In the genomic region with DNA sequence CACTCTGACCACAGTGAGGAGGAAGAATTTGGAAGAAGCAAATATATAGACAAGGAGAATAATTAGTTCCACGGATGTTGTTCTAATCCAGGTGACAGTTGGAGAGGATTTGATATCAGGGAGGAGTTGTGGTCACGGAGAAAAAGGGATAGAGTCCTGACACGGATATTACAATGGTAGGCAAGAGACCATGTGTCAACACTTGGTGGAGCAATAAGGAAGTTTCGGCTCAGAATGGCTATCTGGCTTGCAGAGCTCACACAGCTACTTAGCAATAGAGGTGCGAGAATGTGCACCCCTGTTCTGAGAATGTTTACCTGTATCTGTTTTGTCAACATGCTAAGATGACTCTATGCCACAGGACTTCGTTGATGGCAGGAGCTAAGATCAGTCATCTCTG, we compare ENCODE assay signal across 23 cellular contexts. TPM values are rescaled to one million over a fixed set of nuclear protein-coding genes. Genes with fewer than 3 reads are reported as not detected.
"Had no signal": no experiment of that assay in that cellular context is flagged by ENCODE, and none has a peak within 500 bp of the region (broad histone marks: within the 10 kb centered on the region; RNA-seq: fewer than 3 reads in every experiment).

No MANE protein-coding gene starts in this region.

- H3K36me3 ChIP-seq: SJSA1 had no signal

- H3K4me3 ChIP-seq: SJSA1, SK-N-MC had no signal

- DNase-seq: IMR-90, Kasumi-1, MM.1S, NCI-H1092 treated with DMSO at 0.1 percent for 48 hours, NCI-H1436, NCI-H187, NCI-H2081, NCI-H2107, NCI-H226, NCI-H446, NCI-H510A, NCI-H524 treated with DMSO at 0.1 percent for 48 hours, NCI-H69, NCI-H774, Right ventricle myocardium superior, RPMI8226, SIG-M5 had no signal

- H3K9me3 ChIP-seq: SJSA1 had no signal

- FAIRE-seq: HepG2 had no signal

- ATAC-seq: HepG2 had no signal

- H3K9ac ChIP-seq: KMS-11 had no signal

- H3K4me1 ChIP-seq: SJSA1 had no signal

- H3K27ac ChIP-seq: KMS-11, SJSA1, SK-N-MC had no signal

RNA-seq across cellular contexts. Expression of a gene that starts 10.4 kb away (rescaled TPM):
- total RNA-seq: HepG2, HT1080, IMR-90, M059J, Right ventricle myocardium superior, SJSA1 had no signal
- polyA plus RNA-seq: HepG2, IMR-90 had no signal

RNA-seq across cellular contexts. Expression of a gene that starts 25.5 kb away (rescaled TPM):
- total RNA-seq: HepG2, HT1080, IMR-90, M059J, Right ventricle myocardium superior, SJSA1 had no signal
- polyA plus RNA-seq: HepG2, IMR-90 had no signal

RNA-seq across cellular contexts. Expression of a gene that starts 34.1 kb away (rescaled TPM):
- total RNA-seq: HepG2, HT1080, IMR-90, M059J, Right ventricle myocardium superior, SJSA1 had no signal
- polyA plus RNA-seq: HepG2, IMR-90 had no signal

RNA-seq across cellular contexts. Expression of a gene that starts 50.3 kb away (rescaled TPM):
- total RNA-seq: HepG2, HT1080, IMR-90, M059J, Right ventricle myocardium superior, SJSA1 had no signal

RNA-seq across cellular contexts. Expression of a gene that starts 53.1 kb away (rescaled TPM):
- total RNA-seq: HepG2, HT1080, IMR-90, M059J, Right ventricle myocardium superior, SJSA1 had no signal
- polyA plus RNA-seq: HepG2, IMR-90 had no signal
